Comparison of ENCODE assay signal across 9 cellular contexts in genomic region chrX:1592128-1592862, GRCh38. TPM values are rescaled to one million over a fixed set of nuclear protein-coding genes. Genes with fewer than 3 reads are reported as not detected.
A peak's percentile ranks its signal among the peaks of the same experiment; 100 is the strongest.
DNase-seq lines count a peak whose midpoint lies in the region; ATAC-seq and TF ChIP-seq lines count a peak whose summit lies in the region.
"Had no signal": no experiment of that assay in that cellular context is flagged by ENCODE, and none has a peak within 500 bp of the region (broad histone marks: within the 10 kb centered on the region; RNA-seq: fewer than 3 reads in every experiment).

No MANE protein-coding gene starts in this region.

- POLR2A ChIA-PET in activated CD4-positive, alpha-beta memory T cell treated with anti-CD3 and anti-CD28 coated beads, Interleukin-2, amount 10 ng/mL, durations not matched to agents 7 days and 5 days (lab: Charles Lee): no interaction called here

- H3K27ac ChIP-seq in foreskin keratinocyte: peak overlapping the region; percentile 31

- CTCF ChIA-PET in activated CD4-positive, alpha-beta memory T cell treated with anti-CD3 and anti-CD28 coated beads, Interleukin-2, amount 10 ng/mL, durations not matched to agents 7 days and 5 days (lab: Charles Lee): no interaction called here

- intact Hi-C loops in posterior vena cava (cut with DNase I): loop anchor here in 1 of 2 donors (5.0 to 10.0 kb wide), 2 partner anchors 137 to 905 kb away; partner anchors contain the start of gene ASMTL

- no peaks in the 10 kb centered on the region for H3K4me1 ChIP-seq in foreskin keratinocyte

- no peaks in the 10 kb centered on the region for H3K27me3 ChIP-seq in foreskin keratinocyte

- peak overlapping the region; percentile 85 for H3K27ac Mint-ChIP-seq in activated CD4-positive, alpha-beta memory T cell treated with anti-CD3 and anti-CD28 coated beads, Interleukin-2, amount 10 ng/mL, durations not matched to agents 7 days and 5 days

- peaks cover 43% of the 10 kb centered on the region for H3K4me1 Mint-ChIP-seq in activated CD4-positive, alpha-beta memory T cell treated with anti-CD3 and anti-CD28 coated beads, Interleukin-2, amount 10 ng/mL, durations not matched to agents 7 days and 5 days

- H3K36me3 Mint-ChIP-seq in activated CD4-positive, alpha-beta memory T cell treated with anti-CD3 and anti-CD28 coated beads, Interleukin-2, amount 10 ng/mL, durations not matched to agents 7 days and 5 days (ENCODE audit: low read depth): peaks cover 45% of the 10 kb centered on the region

- TF ChIP-seq CTCF in foreskin keratinocyte (conservative IDR thresholded peaks at IDR 0.05): no peak

- peak; percentile 38 for DNase-seq in AG08395 (ENCODE audit: low spot score)
- peak; percentile 38 for DNase-seq in activated CD4-positive, alpha-beta memory T cell treated with anti-CD3 and anti-CD28 coated beads, Interleukin-2, amount 10 ng/mL, durations not matched to agents 7 days and 5 days
- DNase-seq in foreskin keratinocyte: no peak
- peak; percentile 82 for DNase-seq in posterior vena cava (ENCODE audit: low spot score)
- DNase-seq in NCI-H2107 (lab: John Stamatoyannopoulos, UW): no peak

- ATAC-seq in GM18508 (IDR thresholded peaks at IDR 0.05; ENCODE audit: insufficient read depth, unreplicated experiment): peak; percentile 52
- peak; percentile 34 for ATAC-seq in HG03060 (IDR thresholded peaks at IDR 0.05; ENCODE audit: low read depth, unreplicated experiment)
- peak; percentile 40 for ATAC-seq in foreskin keratinocyte
- ATAC-seq in GM18870 (IDR thresholded peaks at IDR 0.05; ENCODE audit: unreplicated experiment): no peak

- H3K9me3 Mint-ChIP-seq in activated CD4-positive, alpha-beta memory T cell treated with anti-CD3 and anti-CD28 coated beads, Interleukin-2, amount 10 ng/mL, durations not matched to agents 7 days and 5 days: no peaks in the 10 kb centered on the region

- H3K4me3 Mint-ChIP-seq in activated CD4-positive, alpha-beta memory T cell treated with anti-CD3 and anti-CD28 coated beads, Interleukin-2, amount 10 ng/mL, durations not matched to agents 7 days and 5 days: peak overlapping the region; percentile 88

- no peaks in the 10 kb centered on the region for H3K27me3 Mint-ChIP-seq in activated CD4-positive, alpha-beta memory T cell treated with anti-CD3 and anti-CD28 coated beads, Interleukin-2, amount 10 ng/mL, durations not matched to agents 7 days and 5 days

RNA-seq across cellular contexts. Expression of gene AKAP17A, which starts 0.9 kb away (rescaled TPM):
- 10 to 100 TPM; 88.5 to 89.5 TPM for total RNA-seq in activated CD4-positive, alpha-beta memory T cell treated with anti-CD3 and anti-CD28 coated beads, Interleukin-2, amount 10 ng/mL, durations not matched to agents 7 days and 5 days
- 22.5 and 23.5 TPM in 2 replicates for total RNA-seq in foreskin keratinocyte
- polyA plus RNA-seq in foreskin keratinocyte: 14.3 and 14.6 TPM in 2 replicates
- 10 to 100 TPM; 20.8 to 23.0 TPM for total RNA-seq in posterior vena cava

RNA-seq across cellular contexts. Expression of gene ASMT, which starts 22.6 kb away (rescaled TPM):
- total RNA-seq in activated CD4-positive, alpha-beta memory T cell treated with anti-CD3 and anti-CD28 coated beads, Interleukin-2, amount 10 ng/mL, durations not matched to agents 7 days and 5 days: under 1 TPM; 0.40 to 0.48 TPM
- total RNA-seq in foreskin keratinocyte (not detected in 2 replicates), posterior vena cava (under 1 TPM; 0.33 to 0.97 TPM)
- not detected in 2 replicates for polyA plus RNA-seq in foreskin keratinocyte
- total RNA-seq: M059J had no signal

RNA-seq across cellular contexts. Expression of gene P2RY8, which starts 55.3 kb away (rescaled TPM):
- 100 to 1,000 TPM; 177 to 180 TPM for total RNA-seq in activated CD4-positive, alpha-beta memory T cell treated with anti-CD3 and anti-CD28 coated beads, Interleukin-2, amount 10 ng/mL, durations not matched to agents 7 days and 5 days
- not detected in 2 replicates for total RNA-seq in foreskin keratinocyte
- not detected in 2 replicates for polyA plus RNA-seq in foreskin keratinocyte
- total RNA-seq in posterior vena cava: 1 to 10 TPM; 1.4 to 2.8 TPM

Comparison
In these comparisons a context has a peak if more than half of its experiments do, and no peak if none do; other contexts are left out.
1. DNase-seq: peak in AG08395 (single experiment), activated CD4-positive, alpha-beta memory T cell treated with anti-CD3 and anti-CD28 coated beads, Interleukin-2, amount 10 ng/mL, durations not matched to agents 7 days and 5 days (single experiment) and posterior vena cava (single experiment); none in foreskin keratinocyte (0 of 2) and NCI-H2107 (single experiment).
2. RNA of gene P2RY8, which starts 55.3 kb away (total RNA-seq): 177 to 180 TPM in activated CD4-positive, alpha-beta memory T cell treated with anti-CD3 and anti-CD28 coated beads, Interleukin-2, amount 10 ng/mL, durations not matched to agents 7 days and 5 days; 1.4 to 2.8 TPM in posterior vena cava and not detected in foreskin keratinocyte; every median in the first group is over 10 times any median in the second.